ENCODE assay signal across 21 cellular contexts in the genomic region with DNA sequence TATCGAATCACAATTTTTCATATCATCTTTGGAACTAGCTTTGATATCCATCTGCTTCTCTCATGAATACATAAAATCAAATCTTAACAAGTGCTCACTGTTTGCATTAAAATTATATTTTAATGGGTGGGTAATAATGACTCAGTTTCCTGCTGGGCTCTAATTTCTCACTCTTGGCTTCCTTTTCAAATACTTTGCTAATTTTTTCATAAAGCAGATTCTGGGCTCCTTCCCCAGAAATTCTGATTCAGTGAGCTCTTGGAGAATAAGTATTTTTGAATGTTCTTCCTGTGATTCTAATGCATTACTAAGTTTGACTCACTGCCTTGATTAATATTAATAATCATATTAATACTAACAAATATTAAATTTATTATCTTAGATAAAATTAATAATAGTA.
"Had no signal": no experiment of that assay in that cellular context is flagged by ENCODE, and none has a peak within 500 bp of the region (broad histone marks: within the 10 kb centered on the region; RNA-seq: fewer than 3 reads in every experiment).

No MANE protein-coding gene starts in this region.

- DNase-seq: activated CD4-positive, alpha-beta T cell treated with anti-CD3 and anti-CD28 coated beads for 1 hour; activated CD4-positive, alpha-beta T cell treated with anti-CD3 and anti-CD28 coated beads, Interleukin-2, amount 50 U/mL, for 1 hour; activated naive CD8-positive, alpha-beta T cell treated with anti-CD3 and anti-CD28 coated beads for 36 hours; activated T-cell treated with anti-CD3 and anti-CD28 coated beads, Interleukin-2, amount 50 U/mL, for 24 hours; amniotic stem cell; effector memory CD4-positive, alpha-beta T cell; lower lobe of right lung; mesendoderm; mucosa of descending colon; nephron progenitor cell; small intestine; stimulated activated CD4-positive, alpha-beta T cell treated with anti-CD3 and anti-CD28 coated beads, Interleukin-2, amount 100 ng/mL, for 24 hours; stomach; T-helper 9 cell; trophoblast cell; uterus had no signal

- ATAC-seq: activated T-helper 17 cell treated with anti-CD3 and anti-CD28 coated beads, Interleukin-2, amount 50 U/mL, for 72 hours; esophagus mucosa; left lobe of liver; lower lobe of right lung; mucosa of descending colon; sciatic nerve; stimulated activated effector memory CD8-positive, alpha-beta T cell treated with anti-CD3 and anti-CD28 coated beads, Interleukin-12 subunit alpha, Interleukin-12 subunit beta, amount 100 ng/mL, for 72 hours had no signal

- H3K4me3 ChIP-seq: lower lobe of right lung, mucosa of descending colon, stomach, uterus had no signal
